Comparison of ENCODE assay signal across 11 cellular contexts in the genomic region with DNA sequence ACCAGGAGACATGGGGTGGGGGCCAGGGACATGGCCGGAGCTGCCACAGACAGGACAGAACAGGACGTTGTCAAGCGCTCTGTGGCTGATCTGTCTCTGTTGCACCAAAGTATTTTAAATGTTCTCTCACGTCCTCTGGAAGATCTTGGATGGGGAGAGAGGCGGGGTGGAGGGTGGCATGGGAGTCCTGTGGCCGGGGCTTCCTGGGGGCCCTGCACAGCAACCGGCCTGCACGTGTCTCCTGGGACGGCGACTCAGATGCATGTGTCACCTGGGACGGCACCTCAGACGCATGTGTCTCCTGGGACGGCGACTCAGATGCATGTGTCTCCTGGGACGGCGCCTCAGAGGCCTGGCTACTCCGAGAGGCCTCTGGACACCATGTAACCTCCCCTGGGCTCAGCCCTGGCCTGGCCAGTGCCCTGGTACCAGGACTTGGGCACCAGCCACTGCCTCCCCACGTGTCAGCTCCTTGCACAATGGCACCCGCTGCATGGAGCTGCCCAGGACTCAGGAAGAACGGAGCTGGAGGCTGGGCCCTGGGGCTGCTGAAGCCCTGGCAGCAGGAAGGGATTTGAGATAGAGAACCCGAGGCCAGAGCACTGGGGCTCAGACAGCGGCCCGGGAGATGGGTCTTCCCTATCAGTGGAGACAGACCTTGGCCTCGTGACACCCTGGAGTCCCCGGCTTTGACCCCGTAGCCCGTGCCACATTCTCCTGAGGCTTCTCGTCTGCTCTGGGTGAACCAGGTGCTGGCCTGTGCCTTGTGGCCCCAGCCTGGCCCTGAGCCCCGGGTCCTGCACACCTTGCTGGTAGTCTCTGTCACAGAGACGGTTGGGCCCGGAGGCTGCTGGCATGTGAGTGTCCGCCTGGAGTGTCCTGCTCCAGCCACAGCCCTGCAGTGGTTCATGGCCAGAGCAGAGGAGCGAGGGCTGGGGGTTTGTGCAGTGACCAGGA. TPM values are rescaled to one million over a fixed set of nuclear protein-coding genes. Genes with fewer than 3 reads are reported as not detected.
DNase-seq lines count a peak whose midpoint lies in the region; ATAC-seq lines count a peak whose summit lies in the region.
"Had no signal": no experiment of that assay in that cellular context is flagged by ENCODE, and none has a peak within 500 bp of the region (broad histone marks: within the 10 kb centered on the region; RNA-seq: fewer than 3 reads in every experiment).

No MANE protein-coding gene starts in this region.

- H3K4me3 ChIP-seq in CD4-positive, alpha-beta memory T cell (ENCODE audit: low read length in 2 of 2) = no peak overlapping the region
- H3K4me3 ChIP-seq in naive thymus-derived CD4-positive, alpha-beta T cell (ENCODE audit: low read length) = no peak overlapping the region

- no peaks in the 10 kb centered on the region for H3K36me3 ChIP-seq in CD4-positive, alpha-beta memory T cell (ENCODE audit: insufficient read depth, low read length)
- no peaks in the 10 kb centered on the region for H3K36me3 ChIP-seq in naive thymus-derived CD4-positive, alpha-beta T cell (ENCODE audit: control insufficient read depth in 2 of 3, insufficient read depth in 3 of 3, low read length in 3 of 3)
- H3K36me3 ChIP-seq: thyroid gland had no signal

- CTCF ChIA-PET in CD4-positive, alpha-beta memory T cell (lab: Charles Lee; ENCODE audit: partially characterized antibody) = interaction anchor here (0.9 to 1.6 kb wide), 6 partner anchors 9 to 263 kb away, joined by 3 to 19 read pairs (median 4); no protein-coding TSS in a partner anchor
- CTCF ChIA-PET in naive thymus-derived CD4-positive, alpha-beta T cell (lab: Charles Lee) = interaction anchor here (1.0 kb wide), 1 partner anchor 9 kb away, joined by 3 read pairs; no protein-coding TSS in a partner anchor

- POLR2A ChIA-PET in CD4-positive, alpha-beta memory T cell (lab: Charles Lee; ENCODE audit: partially characterized antibody) = interaction anchor here (1.5 kb wide), 1 partner anchor 35 kb away, joined by 6 read pairs; no protein-coding TSS in a partner anchor
- POLR2A ChIA-PET in naive thymus-derived CD4-positive, alpha-beta T cell (lab: Charles Lee) = no interaction called here

- peaks cover 13% of the 10 kb centered on the region for H3K4me1 ChIP-seq in CD4-positive, alpha-beta memory T cell (ENCODE audit: insufficient read depth, low read length)
- peaks cover 5 to 6% of the 10 kb centered on the region in 2 donors for H3K4me1 ChIP-seq in naive thymus-derived CD4-positive, alpha-beta T cell (ENCODE audit: control insufficient read depth in 2 of 2, insufficient read depth in 2 of 2, low read length in 2 of 2)

- peaks cover 2 to 7% of the 10 kb centered on the region in 2 donors for H3K27me3 Mint-ChIP-seq in CD4-positive, alpha-beta memory T cell
- peaks cover 7% of the 10 kb centered on the region for H3K27me3 Mint-ChIP-seq in IgD-negative memory B cell
- H3K27me3 Mint-ChIP-seq in central memory CD8-positive, alpha-beta T cell = peaks cover 15% of the 10 kb centered on the region
- H3K27me3 Mint-ChIP-seq in naive thymus-derived CD4-positive, alpha-beta T cell = peaks cover 0 to 5% (median 0%) of the 10 kb centered on the region in 5 donors
- H3K27me3 Mint-ChIP-seq: activated CD8-positive, alpha-beta T cell treated with anti-CD3 and anti-CD28 coated beads for 36 hours had no signal

- ATAC-seq in central memory CD8-positive, alpha-beta T cell (replicated peaks; ENCODE audit: extremely low read depth, poor library complexity, severe bottlenecking) = no peak
- ATAC-seq in naive thymus-derived CD4-positive, alpha-beta T cell = no peak
- no peak for ATAC-seq in HG03521 (IDR thresholded peaks at IDR 0.05; ENCODE audit: unreplicated experiment)
- no peak for ATAC-seq in HG03457 (IDR thresholded peaks at IDR 0.05; ENCODE audit: unreplicated experiment)
- ATAC-seq in GM18873 (IDR thresholded peaks at IDR 0.05; ENCODE audit: low FRiP score, unreplicated experiment) = no peak
- no peak for ATAC-seq in HG03097 (IDR thresholded peaks at IDR 0.05; ENCODE audit: low FRiP score, unreplicated experiment)
- ATAC-seq: activated CD8-positive, alpha-beta T cell treated with anti-CD3 and anti-CD28 coated beads for 36 hours had no signal

- H3K4me3 Mint-ChIP-seq in CD4-positive, alpha-beta memory T cell = peak overlapping the region in 6 of 8 donors; percentile 3 to 67 (median 38)
- H3K4me3 Mint-ChIP-seq in IgD-negative memory B cell = peak overlapping the region in 3 of 4 donors; percentile 57 to 82 (median 72)
- H3K4me3 Mint-ChIP-seq in central memory CD8-positive, alpha-beta T cell = peak overlapping the region; percentile 42
- peak overlapping the region in 8 of 10 donors; percentile 21 to 77 (median 43) for H3K4me3 Mint-ChIP-seq in naive thymus-derived CD4-positive, alpha-beta T cell
- H3K4me3 Mint-ChIP-seq: activated CD8-positive, alpha-beta T cell treated with anti-CD3 and anti-CD28 coated beads for 36 hours had no signal

- H3K36me3 Mint-ChIP-seq in CD4-positive, alpha-beta memory T cell = no peaks in the 10 kb centered on the region
- no peaks in the 10 kb centered on the region for H3K36me3 Mint-ChIP-seq in IgD-negative memory B cell
- H3K36me3 Mint-ChIP-seq in central memory CD8-positive, alpha-beta T cell (ENCODE audit: insufficient read depth) = peaks cover 4% of the 10 kb centered on the region
- no peaks in the 10 kb centered on the region for H3K36me3 Mint-ChIP-seq in naive thymus-derived CD4-positive, alpha-beta T cell

- no peaks in the 10 kb centered on the region for H3K9me3 Mint-ChIP-seq in CD4-positive, alpha-beta memory T cell
- peaks cover 0 to 2% (median 0%) of the 10 kb centered on the region in 3 donors for H3K9me3 Mint-ChIP-seq in IgD-negative memory B cell
- no peaks in the 10 kb centered on the region for H3K9me3 Mint-ChIP-seq in central memory CD8-positive, alpha-beta T cell
- peaks cover 0 to 3% (median 0%) of the 10 kb centered on the region in 11 donors for H3K9me3 Mint-ChIP-seq in naive thymus-derived CD4-positive, alpha-beta T cell
- H3K9me3 Mint-ChIP-seq: activated CD8-positive, alpha-beta T cell treated with anti-CD3 and anti-CD28 coated beads for 36 hours had no signal

- peak overlapping the region in 1 of 7 donors; percentile 30 for H3K27ac Mint-ChIP-seq in CD4-positive, alpha-beta memory T cell
- H3K27ac Mint-ChIP-seq in IgD-negative memory B cell = no peak overlapping the region
- no peak overlapping the region for H3K27ac Mint-ChIP-seq in central memory CD8-positive, alpha-beta T cell (ENCODE audit: low read depth)
- H3K27ac Mint-ChIP-seq in naive thymus-derived CD4-positive, alpha-beta T cell = peak overlapping the region in 5 of 9 donors; percentile 30 to 60 (median 41)
- H3K27ac Mint-ChIP-seq: activated CD8-positive, alpha-beta T cell treated with anti-CD3 and anti-CD28 coated beads for 36 hours had no signal

- peaks cover 4 to 14% (median 6%) of the 10 kb centered on the region in 4 donors for H3K4me1 Mint-ChIP-seq in CD4-positive, alpha-beta memory T cell
- H3K4me1 Mint-ChIP-seq in IgD-negative memory B cell = peaks cover 6 to 7% (median 7%) of the 10 kb centered on the region in 3 donors
- peaks cover 9% of the 10 kb centered on the region for H3K4me1 Mint-ChIP-seq in central memory CD8-positive, alpha-beta T cell
- peaks cover 3 to 18% (median 9%) of the 10 kb centered on the region in 7 donors for H3K4me1 Mint-ChIP-seq in naive thymus-derived CD4-positive, alpha-beta T cell

- peak in 1 of 5 donors; percentile 16 for DNase-seq in CD4-positive, alpha-beta memory T cell
- DNase-seq in central memory CD8-positive, alpha-beta T cell (ENCODE audit: low spot score in 2 of 2) = no peak
- DNase-seq in naive thymus-derived CD4-positive, alpha-beta T cell = no peak
- DNase-seq: activated CD8-positive, alpha-beta T cell treated with anti-CD3 and anti-CD28 coated beads for 36 hours had no signal

- H3K27me3 ChIP-seq in CD4-positive, alpha-beta memory T cell (ENCODE audit: insufficient read depth, low read length) = no peaks in the 10 kb centered on the region
- no peaks in the 10 kb centered on the region for H3K27me3 ChIP-seq in naive thymus-derived CD4-positive, alpha-beta T cell (ENCODE audit: control insufficient read depth in 2 of 2, insufficient read depth in 2 of 2, low read length in 2 of 2)
- H3K27me3 ChIP-seq: SJSA1, thyroid gland had no signal

- no peaks in the 10 kb centered on the region for H3K9me3 ChIP-seq in CD4-positive, alpha-beta memory T cell (ENCODE audit: control insufficient read depth in 1 of 2, low read length in 2 of 2)
- H3K9me3 ChIP-seq in naive thymus-derived CD4-positive, alpha-beta T cell (ENCODE audit: control insufficient read depth in 2 of 3, low read length in 3 of 3) = no peaks in the 10 kb centered on the region
- H3K9me3 ChIP-seq: SJSA1, thyroid gland had no signal

- intact Hi-C loops in CD4-positive, alpha-beta memory T cell (cut with micrococcal nuclease) = loop anchor here (10.0 kb wide), 1 partner anchor 88 kb away; a partner anchor contains a TSS
- intact Hi-C loops in naive thymus-derived CD4-positive, alpha-beta T cell (cut with micrococcal nuclease) = no loop called here

- H3K27ac ChIP-seq in CD4-positive, alpha-beta memory T cell (ENCODE audit: low read depth, low read length) = no peak overlapping the region
- H3K27ac ChIP-seq in naive thymus-derived CD4-positive, alpha-beta T cell (ENCODE audit: low read depth, low read length) = no peak overlapping the region

RNA-seq across cellular contexts. Expression of a gene that starts 14.7 kb away (rescaled TPM):
- total RNA-seq in CD4-positive, alpha-beta memory T cell = 1 to 10 TPM; 8.0 to 9.8 TPM
- polyA plus RNA-seq in CD4-positive, alpha-beta memory T cell = 1 to 10 TPM; 7.4 to 8.5 TPM
- polyA plus RNA-seq in IgD-negative memory B cell = 15.2 TPM
- total RNA-seq in naive thymus-derived CD4-positive, alpha-beta T cell = 10 to 100 TPM; 10.5 to 49.1 (median 21.6) TPM
- polyA plus RNA-seq in naive thymus-derived CD4-positive, alpha-beta T cell = 10 to 100 TPM; 11.7 to 15.6 TPM

Comparison
In these comparisons a context has a peak if more than half of its experiments do, and no peak if none do; other contexts are left out.
1. H3K27ac Mint-ChIP-seq: peak in naive thymus-derived CD4-positive, alpha-beta T cell (5 of 9); none in IgD-negative memory B cell (0 of 3) and central memory CD8-positive, alpha-beta T cell (single experiment).
2. Peak in every context shown above with its lines, with median percentiles within 50 percentile points of each other: H3K4me3 Mint-ChIP-seq.